1 cellular context compared by ENCODE assay signal in the genomic region with DNA sequence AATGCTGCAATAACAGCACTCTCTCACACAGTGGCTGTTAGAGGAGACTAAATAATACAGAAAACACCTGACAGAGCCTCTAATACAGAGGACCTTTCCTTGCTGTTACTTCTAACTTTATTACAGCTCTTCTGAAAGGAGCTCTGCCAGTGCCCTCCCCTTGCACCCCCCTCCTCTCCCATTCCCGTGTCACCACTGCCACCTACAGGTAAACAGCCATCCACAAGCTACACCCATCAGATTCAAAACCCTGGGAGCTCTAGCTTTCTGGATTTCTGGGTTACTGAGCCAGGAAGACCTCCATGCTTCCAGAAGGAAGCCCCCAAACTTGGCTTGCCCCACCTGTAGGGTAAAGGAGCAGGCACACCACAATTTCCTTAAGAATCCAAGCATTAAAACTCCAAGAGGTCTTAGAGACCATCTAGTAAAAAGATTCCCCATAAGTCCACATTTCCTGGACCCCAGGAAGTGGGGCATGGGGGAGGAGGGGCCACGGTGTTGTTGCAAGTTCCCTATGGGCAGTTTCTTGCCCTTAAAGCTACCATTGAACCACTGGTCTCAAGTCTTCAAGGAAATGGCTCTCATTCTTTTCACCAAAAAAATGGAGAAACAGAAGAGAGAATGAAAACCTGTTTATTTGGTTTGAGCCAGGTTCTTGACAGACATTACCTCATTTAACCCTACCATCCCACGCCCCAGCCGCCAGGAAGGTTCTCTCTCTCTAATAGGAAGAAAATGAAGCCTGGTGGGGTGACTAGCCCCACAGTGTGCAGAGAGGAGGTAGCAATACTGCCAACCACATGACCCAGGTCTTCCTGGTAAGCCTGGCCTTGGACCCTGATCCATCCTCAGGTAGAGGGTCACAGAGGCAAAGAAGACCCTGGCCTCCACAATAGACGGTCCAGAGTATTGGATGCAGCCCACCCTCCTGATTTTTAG.
TF ChIP-seq lines count a peak whose summit lies in the region.

No MANE protein-coding gene starts in this region.

TF ChIP-seq in GM23338, 12 proteins besides CTCF, POLR2A, EP300 and RAD21 (continued from another document):
- TF ChIP-seq, protein P1, sequence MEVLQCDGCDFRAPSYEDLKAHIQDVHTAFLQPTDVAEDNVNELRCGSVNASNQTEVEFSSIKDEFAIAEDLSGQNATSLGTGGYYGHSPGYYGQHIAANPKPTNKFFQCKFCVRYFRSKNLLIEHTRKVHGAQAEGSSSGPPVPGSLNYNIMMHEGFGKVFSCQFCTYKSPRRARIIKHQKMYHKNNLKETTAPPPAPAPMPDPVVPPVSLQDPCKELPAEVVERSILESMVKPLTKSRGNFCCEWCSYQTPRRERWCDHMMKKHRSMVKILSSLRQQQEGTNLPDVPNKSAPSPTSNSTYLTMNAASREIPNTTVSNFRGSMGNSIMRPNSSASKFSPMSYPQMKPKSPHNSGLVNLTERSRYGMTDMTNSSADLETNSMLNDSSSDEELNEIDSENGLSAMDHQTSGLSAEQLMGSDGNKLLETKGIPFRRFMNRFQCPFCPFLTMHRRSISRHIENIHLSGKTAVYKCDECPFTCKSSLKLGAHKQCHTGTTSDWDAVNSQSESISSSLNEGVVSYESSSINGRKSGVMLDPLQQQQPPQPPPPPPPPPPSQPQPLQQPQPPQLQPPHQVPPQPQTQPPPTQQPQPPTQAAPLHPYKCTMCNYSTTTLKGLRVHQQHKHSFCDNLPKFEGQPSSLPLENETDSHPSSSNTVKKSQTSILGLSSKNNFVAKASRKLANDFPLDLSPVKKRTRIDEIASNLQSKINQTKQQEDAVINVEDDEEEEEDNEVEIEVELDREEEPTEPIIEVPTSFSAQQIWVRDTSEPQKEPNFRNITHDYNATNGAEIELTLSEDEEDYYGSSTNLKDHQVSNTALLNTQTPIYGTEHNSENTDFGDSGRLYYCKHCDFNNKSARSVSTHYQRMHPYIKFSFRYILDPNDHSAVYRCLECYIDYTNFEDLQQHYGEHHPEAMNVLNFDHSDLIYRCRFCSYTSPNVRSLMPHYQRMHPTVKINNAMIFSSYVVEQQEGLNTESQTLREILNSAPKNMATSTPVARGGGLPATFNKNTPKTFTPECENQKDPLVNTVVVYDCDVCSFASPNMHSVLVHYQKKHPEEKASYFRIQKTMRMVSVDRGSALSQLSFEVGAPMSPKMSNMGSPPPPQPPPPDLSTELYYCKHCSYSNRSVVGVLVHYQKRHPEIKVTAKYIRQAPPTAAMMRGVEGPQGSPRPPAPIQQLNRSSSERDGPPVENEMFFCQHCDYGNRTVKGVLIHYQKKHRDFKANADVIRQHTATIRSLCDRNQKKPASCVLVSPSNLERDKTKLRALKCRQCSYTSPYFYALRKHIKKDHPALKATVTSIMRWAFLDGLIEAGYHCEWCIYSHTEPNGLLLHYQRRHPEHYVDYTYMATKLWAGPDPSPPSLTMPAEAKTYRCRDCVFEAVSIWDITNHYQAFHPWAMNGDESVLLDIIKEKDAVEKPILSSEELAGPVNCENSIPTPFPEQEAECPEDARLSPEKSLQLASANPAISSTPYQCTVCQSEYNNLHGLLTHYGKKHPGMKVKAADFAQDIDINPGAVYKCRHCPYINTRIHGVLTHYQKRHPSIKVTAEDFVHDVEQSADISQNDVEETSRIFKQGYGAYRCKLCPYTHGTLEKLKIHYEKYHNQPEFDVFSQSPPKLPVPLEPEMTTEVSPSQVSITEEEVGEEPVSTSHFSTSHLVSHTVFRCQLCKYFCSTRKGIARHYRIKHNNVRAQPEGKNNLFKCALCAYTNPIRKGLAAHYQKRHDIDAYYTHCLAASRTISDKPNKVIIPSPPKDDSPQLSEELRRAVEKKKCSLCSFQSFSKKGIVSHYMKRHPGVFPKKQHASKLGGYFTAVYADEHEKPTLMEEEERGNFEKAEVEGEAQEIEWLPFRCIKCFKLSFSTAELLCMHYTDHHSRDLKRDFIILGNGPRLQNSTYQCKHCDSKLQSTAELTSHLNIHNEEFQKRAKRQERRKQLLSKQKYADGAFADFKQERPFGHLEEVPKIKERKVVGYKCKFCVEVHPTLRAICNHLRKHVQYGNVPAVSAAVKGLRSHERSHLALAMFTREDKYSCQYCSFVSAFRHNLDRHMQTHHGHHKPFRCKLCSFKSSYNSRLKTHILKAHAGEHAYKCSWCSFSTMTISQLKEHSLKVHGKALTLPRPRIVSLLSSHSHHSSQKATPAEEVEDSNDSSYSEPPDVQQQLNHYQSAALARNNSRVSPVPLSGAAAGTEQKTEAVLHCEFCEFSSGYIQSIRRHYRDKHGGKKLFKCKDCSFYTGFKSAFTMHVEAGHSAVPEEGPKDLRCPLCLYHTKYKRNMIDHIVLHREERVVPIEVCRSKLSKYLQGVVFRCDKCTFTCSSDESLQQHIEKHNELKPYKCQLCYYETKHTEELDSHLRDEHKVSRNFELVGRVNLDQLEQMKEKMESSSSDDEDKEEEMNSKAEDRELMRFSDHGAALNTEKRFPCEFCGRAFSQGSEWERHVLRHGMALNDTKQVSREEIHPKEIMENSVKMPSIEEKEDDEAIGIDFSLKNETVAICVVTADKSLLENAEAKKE (CRISPR knock-in tag; IDR thresholded peaks at IDR 0.05), result no peak
- TF ChIP-seq, protein P2, sequence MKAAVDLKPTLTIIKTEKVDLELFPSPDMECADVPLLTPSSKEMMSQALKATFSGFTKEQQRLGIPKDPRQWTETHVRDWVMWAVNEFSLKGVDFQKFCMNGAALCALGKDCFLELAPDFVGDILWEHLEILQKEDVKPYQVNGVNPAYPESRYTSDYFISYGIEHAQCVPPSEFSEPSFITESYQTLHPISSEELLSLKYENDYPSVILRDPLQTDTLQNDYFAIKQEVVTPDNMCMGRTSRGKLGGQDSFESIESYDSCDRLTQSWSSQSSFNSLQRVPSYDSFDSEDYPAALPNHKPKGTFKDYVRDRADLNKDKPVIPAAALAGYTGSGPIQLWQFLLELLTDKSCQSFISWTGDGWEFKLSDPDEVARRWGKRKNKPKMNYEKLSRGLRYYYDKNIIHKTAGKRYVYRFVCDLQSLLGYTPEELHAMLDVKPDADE (IDR thresholded peaks at IDR 0.05), result no peak
- TF ChIP-seq CREB1 (CRISPR knock-in tag; IDR thresholded peaks at IDR 0.05; ENCODE audit: low read depth), result no peak
- no peak for TF ChIP-seq EZH2phosphoT487 (IDR thresholded peaks at IDR 0.05; ENCODE audit: unreplicated experiment)
- no peak for TF ChIP-seq STAT1 (IDR thresholded peaks at IDR 0.05; ENCODE audit: unreplicated experiment)
